8 cellular contexts compared by ENCODE assay signal in the genomic region with DNA sequence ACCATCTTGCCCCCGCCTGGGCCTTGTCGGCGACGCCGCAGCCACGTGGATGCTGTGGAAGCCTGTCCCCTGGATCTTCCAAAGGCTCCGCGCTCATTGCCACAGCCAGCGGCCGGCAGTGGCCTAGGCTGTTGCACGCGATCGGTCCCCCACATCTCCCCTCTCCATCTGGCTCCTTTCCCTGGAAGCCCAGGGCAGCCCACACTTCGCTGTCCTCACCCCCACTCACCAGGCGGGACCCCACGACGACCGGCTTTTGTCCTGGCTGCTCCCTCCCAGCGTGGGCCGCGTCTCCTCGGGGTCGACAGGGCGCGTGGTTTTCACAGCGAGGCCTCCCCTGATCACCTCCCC. TPM values are rescaled to one million over a fixed set of nuclear protein-coding genes. Genes with fewer than 3 reads are reported as not detected.
A peak's percentile ranks its signal among the peaks of the same experiment; 100 is the strongest.
DNase-seq lines count a peak whose midpoint lies in the region; ATAC-seq and TF ChIP-seq lines count a peak whose summit lies in the region.

No MANE protein-coding gene starts in this region.

- H2AFZ ChIP-seq in Karpas-422 (ENCODE audit: low read length) = peak overlapping the region; percentile 91; the same call in 1 of the 2 replicates

- H3K4me1 Mint-ChIP-seq in naive thymus-derived CD4-positive, alpha-beta T cell = peaks cover 20 to 61% (median 51%) of the 10 kb centered on the region in 7 donors

- ATAC-seq in naive thymus-derived CD4-positive, alpha-beta T cell = no peak

- H4K20me1 ChIP-seq in Karpas-422 (ENCODE audit: insufficient read depth, low read depth, low read length) = no peaks in the 10 kb centered on the region

- H3K4me2 ChIP-seq in Karpas-422 (ENCODE audit: low read depth, low read length, poor library complexity, severe bottlenecking) = peak overlapping the region; percentile 93

- peaks cover 0 to 3% (median 0%) of the 10 kb centered on the region in 5 donors for H3K36me3 Mint-ChIP-seq in naive thymus-derived CD4-positive, alpha-beta T cell

- H3K27me3 Mint-ChIP-seq in naive thymus-derived CD4-positive, alpha-beta T cell = no peaks in the 10 kb centered on the region

- no peak for TF ChIP-seq CTCF in AG09309 (IDR thresholded peaks at IDR 0.05; ENCODE audit: control insufficient read depth, insufficient read depth, low read depth, low read length, missing control alignments)

- peaks cover 0 to 2% (median 0%) of the 10 kb centered on the region in 11 donors for H3K9me3 Mint-ChIP-seq in naive thymus-derived CD4-positive, alpha-beta T cell

- CTCF ChIA-PET in naive thymus-derived CD4-positive, alpha-beta T cell (lab: Charles Lee) = interaction anchor here (0.7 kb wide), 1 partner anchor 74 kb away, joined by 3 read pairs; no protein-coding TSS in a partner anchor

- no peaks in the 10 kb centered on the region for H3K36me3 ChIP-seq in Karpas-422 (ENCODE audit: insufficient read depth, low read length)
- peaks cover 0 to 7% (median 0%) of the 10 kb centered on the region in 3 experiments for H3K36me3 ChIP-seq in naive thymus-derived CD4-positive, alpha-beta T cell (ENCODE audit: control insufficient read depth in 2 of 3, insufficient read depth in 3 of 3, low read length in 3 of 3)

- no peak overlapping the region for H3K27ac ChIP-seq in Karpas-422 (ENCODE audit: low read length)
- H3K27ac ChIP-seq in cingulate gyrus (ENCODE audit: low read depth, low read length) = peak overlapping the region; percentile 67
- H3K27ac ChIP-seq in naive thymus-derived CD4-positive, alpha-beta T cell (ENCODE audit: low read depth, low read length) = peak overlapping the region; percentile 79

- H3K4me3 ChIP-seq in AG09309 (ENCODE audit: control insufficient read depth, low read depth, low read length) (peak overlapping the region; percentile 97), Karpas-422 (ENCODE audit: low read length) (peak overlapping the region; percentile 98; the same call in 1 of the 2 replicates)
- H3K4me3 ChIP-seq in naive thymus-derived CD4-positive, alpha-beta T cell (ENCODE audit: low read length) = peak overlapping the region; percentile 89

- H3K9me2 ChIP-seq in Karpas-422 (replicated peaks; ENCODE audit: insufficient read depth, low read length) = no peaks in the 10 kb centered on the region

- no peaks in the 10 kb centered on the region for H3K9me3 ChIP-seq in Karpas-422 (ENCODE audit: low read length)
- H3K9me3 ChIP-seq in naive thymus-derived CD4-positive, alpha-beta T cell (ENCODE audit: control insufficient read depth in 2 of 3, low read length in 3 of 3) = no peaks in the 10 kb centered on the region

- H3K79me2 ChIP-seq in Karpas-422 (ENCODE audit: low read length) = peaks cover 32% of the 10 kb centered on the region

- peak overlapping the region; percentile 84 for H3K9ac ChIP-seq in Karpas-422 (ENCODE audit: low read length)

- no peak for DNase-seq in AG09309 (ENCODE audit: low read depth)
- DNase-seq in Karpas-422 = no peak
- DNase-seq in naive thymus-derived CD4-positive, alpha-beta T cell = no peak
- no peak for DNase-seq in NCI-H226
- no peak for DNase-seq in NCI-H2171 treated with DMSO at 0.1 percent for 48 hours (lab: John Stamatoyannopoulos, UW)
- no peak for DNase-seq in SIG-M5 treated with dmso at 0.1 percent for 504 hours (lab: John Stamatoyannopoulos, UW; ENCODE audit: unreplicated experiment)
- DNase-seq in NCI-H446 (lab: John Stamatoyannopoulos, UW) = no peak

- peak overlapping the region; percentile 72 to 96 (median 92) for H3K27ac Mint-ChIP-seq in naive thymus-derived CD4-positive, alpha-beta T cell

- peaks cover 36% of the 10 kb centered on the region for H3K4me1 ChIP-seq in Karpas-422 (ENCODE audit: low read length)
- H3K4me1 ChIP-seq in naive thymus-derived CD4-positive, alpha-beta T cell (ENCODE audit: control insufficient read depth in 2 of 2, insufficient read depth in 2 of 2, low read length in 2 of 2) = peaks cover 7 to 8% of the 10 kb centered on the region in 2 donors

- intact Hi-C loops in naive thymus-derived CD4-positive, alpha-beta T cell (cut with micrococcal nuclease) = loop anchor here (5.0 kb wide), 3 partner anchors 47 to 382 kb away; no protein-coding TSS in a partner anchor

- H3K27me3 ChIP-seq in Karpas-422 (ENCODE audit: low read length) = no peaks in the 10 kb centered on the region
- H3K27me3 ChIP-seq in naive thymus-derived CD4-positive, alpha-beta T cell (ENCODE audit: control insufficient read depth in 2 of 2, insufficient read depth in 2 of 2, low read length in 2 of 2) = no peaks in the 10 kb centered on the region

- peak overlapping the region; percentile 87 to 97 (median 94) for H3K4me3 Mint-ChIP-seq in naive thymus-derived CD4-positive, alpha-beta T cell

- POLR2A ChIA-PET in naive thymus-derived CD4-positive, alpha-beta T cell (lab: Charles Lee) = interaction anchor here (0.7 to 4.3 kb wide), 12 partner anchors 10 to 181 kb away, joined by 3 to 51 read pairs (median 3); a partner anchor contains a TSS

RNA-seq across cellular contexts. Expression of a gene that starts 0.6 kb away (rescaled TPM):
- 10.7 and 25.6 TPM in 2 replicates for total RNA-seq in Karpas-422 (2014; rRNA removed; shearing (Covaris generic); ENCODE audit: low replicate concordance)
- total RNA-seq in naive thymus-derived CD4-positive, alpha-beta T cell = 10 to 100 TPM in 1 of 5 experiments, 1 to 10 TPM in 4; 3.7 to 30.8 (median 8.3) TPM
- polyA plus RNA-seq in naive thymus-derived CD4-positive, alpha-beta T cell = 10 to 100 TPM; 17.8 to 20.4 TPM

RNA-seq across cellular contexts. Expression of a gene that starts 24.6 kb away (rescaled TPM):
- not detected in 2 replicates for total RNA-seq in Karpas-422 (2014; rRNA removed; shearing (Covaris generic); ENCODE audit: low replicate concordance)
- 10 to 100 TPM in 1 of 5 experiments, under 1 TPM in 4; 0.19 to 10.4 (median 0.40) TPM for total RNA-seq in naive thymus-derived CD4-positive, alpha-beta T cell
- not detected for polyA plus RNA-seq in naive thymus-derived CD4-positive, alpha-beta T cell

RNA-seq across cellular contexts. Expression of a gene that starts 24.7 kb away (rescaled TPM):
- total RNA-seq in Karpas-422 (2014; rRNA removed; shearing (Covaris generic); ENCODE audit: low replicate concordance) = not detected in 2 replicates
- 10 to 100 TPM in 1 of 5 experiments, 1 to 10 TPM in 4; 3.7 to 31.2 (median 4.9) TPM for total RNA-seq in naive thymus-derived CD4-positive, alpha-beta T cell
- polyA plus RNA-seq in naive thymus-derived CD4-positive, alpha-beta T cell = 1 to 10 TPM; 2.6 to 4.0 TPM
